ENCODE assay signal across 8 cellular contexts in genomic region chr6:14046476-14047068, GRCh38.
DNase-seq lines count a peak whose midpoint lies in the region; ATAC-seq, FAIRE-seq and TF ChIP-seq lines count a peak whose summit lies in the region.

No MANE protein-coding gene starts in this region.

- no peak overlapping the region for H3K27ac Mint-ChIP-seq in astrocyte (ENCODE audit: unreplicated experiment)
- H3K27ac Mint-ChIP-seq in stimulated activated memory B cell treated with anti-CD40 and anti-IgM and Interleukin-4, amounts not matched to agents 10 μg/mL and 1 μg/mL and 100 μg/mL, for 72 hours, result no peak overlapping the region

- no peak overlapping the region for H3K27ac ChIP-seq in astrocyte (ENCODE audit: low read depth, low read length)

- TF ChIP-seq RAD21 in Ishikawa (IDR thresholded peaks at IDR 0.05; ENCODE audit: low read depth), result peak; percentile 52

- no peak overlapping the region for H3K4me2 ChIP-seq in astrocyte (ENCODE audit: low read length)

- no peaks in the 10 kb centered on the region for H3K4me1 Mint-ChIP-seq in astrocyte (ENCODE audit: low read depth, unreplicated experiment)
- peaks cover 6% of the 10 kb centered on the region for H3K4me1 Mint-ChIP-seq in stimulated activated memory B cell treated with anti-CD40 and anti-IgM and Interleukin-4, amounts not matched to agents 10 μg/mL and 1 μg/mL and 100 μg/mL, for 72 hours

- no peaks in the 10 kb centered on the region for H3K4me1 ChIP-seq in astrocyte (ENCODE audit: insufficient read depth, low read length)

- H3K27me3 Mint-ChIP-seq in astrocyte (ENCODE audit: low read depth, unreplicated experiment), result peaks cover 25% of the 10 kb centered on the region
- H3K27me3 Mint-ChIP-seq in stimulated activated memory B cell treated with anti-CD40 and anti-IgM and Interleukin-4, amounts not matched to agents 10 μg/mL and 1 μg/mL and 100 μg/mL, for 72 hours, result no peaks in the 10 kb centered on the region

- peak; percentile 74 for DNase-seq in activated effector memory CD4-positive, alpha-beta T cell treated with anti-CD3 and anti-CD28 coated beads, Interleukin-2, amount 50 U/mL, for 16 hours
- DNase-seq in activated effector memory CD4-positive, alpha-beta T cell treated with Interleukin-2 at 50 U/mL for 16 hours, result no peak
- DNase-seq in SHP77 (lab: John Stamatoyannopoulos, UW), result peak; percentile 10 to 31
- DNase-seq in astrocyte (ENCODE audit: low read depth), result no peak
- DNase-seq in kidney tubule cell (ENCODE audit: low spot score), result peak; percentile 74

- no peaks in the 10 kb centered on the region for H3K36me3 ChIP-seq in astrocyte (ENCODE audit: insufficient read depth, low read length)

- no peaks in the 10 kb centered on the region for H4K20me1 ChIP-seq in astrocyte (ENCODE audit: insufficient read depth, low read length)

- TF ChIP-seq CTCF in astrocyte (IDR thresholded peaks at IDR 0.05; ENCODE audit: insufficient read depth, low read depth, low read length), result peak; percentile 71

- H3K4me3 ChIP-seq in astrocyte (ENCODE audit: insufficient read depth, low read depth, low read length), result no peak overlapping the region

- H3K9ac ChIP-seq in astrocyte (ENCODE audit: low read length), result no peak overlapping the region

- no peaks in the 10 kb centered on the region for H3K9me3 ChIP-seq in astrocyte (ENCODE audit: insufficient read depth, low read depth, low read length)

- H3K27me3 ChIP-seq in astrocyte (ENCODE audit: insufficient read depth, low read length), result peaks cover 7% of the 10 kb centered on the region

- no peak overlapping the region for H3K4me3 Mint-ChIP-seq in astrocyte (ENCODE audit: unreplicated experiment)
- no peak overlapping the region for H3K4me3 Mint-ChIP-seq in stimulated activated memory B cell treated with anti-CD40 and anti-IgM and Interleukin-4, amounts not matched to agents 10 μg/mL and 1 μg/mL and 100 μg/mL, for 72 hours

- ATAC-seq in stimulated activated memory B cell treated with anti-CD40 and anti-IgM and Interleukin-4, amounts not matched to agents 10 μg/mL and 1 μg/mL and 100 μg/mL, for 72 hours, result peak; percentile 75
- ATAC-seq in HG02678 (IDR thresholded peaks at IDR 0.05; ENCODE audit: unreplicated experiment), result no peak

- TF ChIP-seq EP300 in Ishikawa (IDR thresholded peaks at IDR 0.05; ENCODE audit: borderline replicate concordance), result no peak

- H3K9me3 Mint-ChIP-seq in astrocyte (ENCODE audit: unreplicated experiment), result peaks cover 4% of the 10 kb centered on the region
- H3K9me3 Mint-ChIP-seq in stimulated activated memory B cell treated with anti-CD40 and anti-IgM and Interleukin-4, amounts not matched to agents 10 μg/mL and 1 μg/mL and 100 μg/mL, for 72 hours, result no peaks in the 10 kb centered on the region

- no peaks in the 10 kb centered on the region for H3K79me2 ChIP-seq in astrocyte (ENCODE audit: insufficient read depth, low read length)

- no peak for FAIRE-seq in astrocyte (lab: Jason Lieb, UNC)

- no peaks in the 10 kb centered on the region for H3K36me3 Mint-ChIP-seq in astrocyte (ENCODE audit: low read depth, unreplicated experiment)
- no peaks in the 10 kb centered on the region for H3K36me3 Mint-ChIP-seq in stimulated activated memory B cell treated with anti-CD40 and anti-IgM and Interleukin-4, amounts not matched to agents 10 μg/mL and 1 μg/mL and 100 μg/mL, for 72 hours

- H2AFZ ChIP-seq in astrocyte (ENCODE audit: low read depth, low read length), result no peak overlapping the region

TF ChIP-seq in Ishikawa, 13 proteins besides CTCF, POLR2A, EP300 and RAD21:
- no peak for TF ChIP-seq MAX (IDR thresholded peaks at IDR 0.05)
- no peak for TF ChIP-seq NFIC (IDR thresholded peaks at IDR 0.05)
- no peak for TF ChIP-seq CREB1 (IDR thresholded peaks at IDR 0.05; ENCODE audit: low read depth)
- TF ChIP-seq YY1 (IDR thresholded peaks at IDR 0.05; ENCODE audit: low read depth), result no peak
- no peak for TF ChIP-seq EGR1 (IDR thresholded peaks at IDR 0.05)
- TF ChIP-seq TCF12 (IDR thresholded peaks at IDR 0.05; ENCODE audit: low read depth), result no peak
- no peak for TF ChIP-seq USF1 (IDR thresholded peaks at IDR 0.05)
- TF ChIP-seq ZBTB7A (IDR thresholded peaks at IDR 0.05; ENCODE audit: low read depth), result no peak
- no peak for TF ChIP-seq TAF1 (IDR thresholded peaks at IDR 0.05; ENCODE audit: low read depth)
- TF ChIP-seq REST (IDR thresholded peaks at IDR 0.05; ENCODE audit: low read depth), result no peak
- TF ChIP-seq FOXM1 (IDR thresholded peaks at IDR 0.05; ENCODE audit: borderline replicate concordance, low read depth), result no peak
- TF ChIP-seq CEBPB (IDR thresholded peaks at IDR 0.05), result no peak
- TF ChIP-seq TEAD4 (IDR thresholded peaks at IDR 0.05), result no peak

Comparison
In these comparisons a context has a peak if more than half of its experiments do, and no peak if none do; other contexts are left out.
1. DNase-seq: peak in activated effector memory CD4-positive, alpha-beta T cell treated with anti-CD3 and anti-CD28 coated beads, Interleukin-2, amount 50 U/mL, for 16 hours (single experiment), SHP77 (2 of 2) and kidney tubule cell (single experiment); none in activated effector memory CD4-positive, alpha-beta T cell treated with Interleukin-2 at 50 U/mL for 16 hours (single experiment) and astrocyte (single experiment).